30 cellular contexts compared by ENCODE assay signal in the genomic region with DNA sequence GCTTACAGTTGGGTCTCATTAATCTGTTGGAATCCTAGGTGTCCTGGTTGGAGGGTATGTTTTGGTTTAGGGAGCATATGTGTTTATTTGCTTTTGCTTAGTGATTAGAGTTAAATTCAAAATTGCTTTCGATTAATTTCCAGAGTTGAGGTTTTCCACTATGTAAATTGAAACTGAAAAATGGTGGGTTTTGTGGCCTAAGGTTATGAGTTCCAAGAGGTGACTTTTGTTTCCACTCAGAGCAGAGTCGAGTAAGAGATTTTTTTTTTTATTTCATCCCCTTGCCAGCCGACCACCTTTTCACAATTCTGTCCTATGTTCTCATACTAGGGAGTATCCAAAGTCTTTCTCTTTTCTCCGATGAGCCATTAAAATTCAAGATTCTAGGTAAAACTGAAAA.
"Had no signal": no experiment of that assay in that cellular context is flagged by ENCODE, and none has a peak within 500 bp of the region (broad histone marks: within the 10 kb centered on the region; RNA-seq: fewer than 3 reads in every experiment).

No MANE protein-coding gene starts in this region.

- H3K9me3 ChIP-seq: MG63, SJSA1, SK-N-SH had no signal

- H3K27ac ChIP-seq: PC-9, RWPE1, SJSA1 had no signal

- H3K9ac ChIP-seq: SK-N-SH had no signal

- DNase-seq: Kasumi-1, MG63, NCI-H1048, NCI-H1105, NCI-H1417 treated with DMSO at 0.1 percent for 48 hours, NCI-H1436 treated with DMSO at 0.1 percent for 48 hours, NCI-H1694 treated with DMSO at 0.1 percent for 48 hours, NCI-H187 treated with DMSO at 0.1 percent for 48 hours, NCI-H2029, NCI-H2081, NCI-H2171 treated with DMSO at 0.1 percent for 48 hours, NCI-H2227 treated with DMSO at 0.1 percent for 48 hours, NCI-H345, NCI-H446 treated with DMSO at 0.1 percent for 48 hours, NCI-H510A, NCI-H524, NCI-H526, NCI-H69, NCI-H748 treated with DMSO at 0.1 percent for 48 hours, NCI-H82, PC-9, SHP77, SK-N-SH, SW 1271, T-helper 1 cell had no signal

- H3K4me2 ChIP-seq: PC-9, SK-N-SH had no signal

- H3K4me3 Mint-ChIP-seq: T-helper 1 cell treated with Interleukin-12 subunit alpha and Interleukin-12 subunit beta and Interleukin-4 antibody, amounts not matched to agents 30 μg/mL and 1 μg/mL, for 36 hours had no signal

- H3K9me3 Mint-ChIP-seq: T-helper 1 cell treated with Interleukin-12 subunit alpha and Interleukin-12 subunit beta and Interleukin-4 antibody, amounts not matched to agents 30 μg/mL and 1 μg/mL, for 36 hours had no signal

- H3K4me3 ChIP-seq: MG63, PC-9, SJSA1 had no signal

- H3K4me1 ChIP-seq: SJSA1 had no signal

- H3K9me2 ChIP-seq: SK-N-SH had no signal

- ATAC-seq: Panc1, Right ventricle myocardium inferior had no signal

- H3K27me3 ChIP-seq: SJSA1 had no signal

- H3K36me3 ChIP-seq: MG63, SJSA1 had no signal

- H2AFZ ChIP-seq: PC-9 had no signal

- H3K27ac Mint-ChIP-seq: T-helper 1 cell treated with Interleukin-12 subunit alpha and Interleukin-12 subunit beta and Interleukin-4 antibody, amounts not matched to agents 30 μg/mL and 1 μg/mL, for 36 hours had no signal
